ENCODE assay signal across 9 cellular contexts in genomic region chr16:58464916-58465731, GRCh38. TPM values are rescaled to one million over a fixed set of nuclear protein-coding genes. Genes with fewer than 3 reads are reported as not detected.
DNase-seq lines count a peak whose midpoint lies in the region; ATAC-seq, FAIRE-seq and TF ChIP-seq lines count a peak whose summit lies in the region.
"Had no signal": no experiment of that assay in that cellular context is flagged by ENCODE, and none has a peak within 500 bp of the region (broad histone marks: within the 10 kb centered on the region; RNA-seq: fewer than 3 reads in every experiment).

No MANE protein-coding gene starts in this region.

- H3K4me3 ChIP-seq in HepG2 (replicated peaks in 1 of 3; ENCODE audit: insufficient read depth in 1 of 3, low read depth in 2 of 3, low read length in 3 of 3) = peak overlapping the region in 2 of 3 experiments; percentile 44 to 64; a peak in 3 of 6 replicates
- no peak overlapping the region for H3K4me3 ChIP-seq in right lobe of liver
- peak overlapping the region; percentile 64 for H3K4me3 ChIP-seq in lung

- H3K27me3 ChIP-seq in HepG2 (ENCODE audit: control insufficient read depth in 1 of 2, insufficient read depth in 2 of 2, low read length in 2 of 2) (peaks cover 11 to 68% of the 10 kb centered on the region in 2 experiments), right lobe of liver (peaks cover 4 to 9% of the 10 kb centered on the region in 2 donors), lung (ENCODE audit: control insufficient read depth, insufficient read depth) (no peaks in the 10 kb centered on the region)

- no peak for DNase-seq in HepG2 (ENCODE audit: low spot score)
- no peak for DNase-seq in right lobe of liver
- no peak for DNase-seq in central memory CD8-positive, alpha-beta T cell (ENCODE audit: low spot score in 2 of 2)
- DNase-seq in lung (ENCODE audit: low spot score) = no peak
- DNase-seq in frontal cortex (ENCODE audit: low spot score in 2 of 2) = no peak
- DNase-seq in NAMALWA (ENCODE audit: low spot score) = no peak
- DNase-seq in NCI-H1105 treated with DMSO at 0.1 percent for 48 hours (lab: John Stamatoyannopoulos, UW) = no peak

- intact Hi-C loops in HepG2 (cut with micrococcal nuclease; ENCODE audit: unreplicated experiment) (no loop called here), right lobe of liver (cut with DNase I) (no loop called here)

- H3K4me1 Mint-ChIP-seq in central memory CD8-positive, alpha-beta T cell = peaks cover 10% of the 10 kb centered on the region

- H3K9me3 ChIP-seq in HepG2 (ENCODE audit: low read length) (no peaks in the 10 kb centered on the region), right lobe of liver (no peaks in the 10 kb centered on the region), lung (ENCODE audit: control insufficient read depth in 2 of 2, insufficient read depth in 1 of 2, low read length in 1 of 2) (peaks cover 0 to 2% of the 10 kb centered on the region in 2 donors)

- peaks cover 16% of the 10 kb centered on the region; the same call in 1 of the 2 replicates for H3K4me1 ChIP-seq in HepG2 (ENCODE audit: insufficient read depth, low read length)
- peaks cover 0 to 17% (median 0%) of the 10 kb centered on the region in 4 donors for H3K4me1 ChIP-seq in right lobe of liver
- peaks cover 0 to 7% of the 10 kb centered on the region in 2 donors for H3K4me1 ChIP-seq in lung (ENCODE audit: control insufficient read depth in 2 of 2, insufficient read depth in 2 of 2, low read length in 2 of 2)

- in situ Hi-C loops in HepG2 (cut with HindIII; ENCODE audit: extremely low pct_ligation_motif_present, low pct_unique_long_range_greater_than_20kb) = no loop called here

- TF ChIP-seq POLR2A in HepG2 (IDR thresholded peaks at IDR 0.05; ENCODE audit: insufficient read depth in 1 of 2, low read depth in 2 of 2, low read length in 2 of 2) (no peak), right lobe of liver (IDR thresholded peaks at IDR 0.05) (no peak)

- H3K9me3 Mint-ChIP-seq in central memory CD8-positive, alpha-beta T cell = no peaks in the 10 kb centered on the region

- no peak overlapping the region for H3K27ac Mint-ChIP-seq in central memory CD8-positive, alpha-beta T cell (ENCODE audit: low read depth)

- H3K79me2 ChIP-seq in HepG2 (ENCODE audit: insufficient read depth, low read length) = no peaks in the 10 kb centered on the region

- peak overlapping the region; percentile 47 for H3K4me3 Mint-ChIP-seq in central memory CD8-positive, alpha-beta T cell

- no peak for TF ChIP-seq RAD21 in HepG2 (CRISPR knock-in tag; IDR thresholded peaks at IDR 0.05)

- BruUV-seq in HepG2 (replicated peaks; lab: Mats Ljungman, UMichigan) = no TSS peak

- H3K27ac ChIP-seq in HepG2 (ENCODE audit: extremely low read length, insufficient read depth, low read length) (no peak overlapping the region), right lobe of liver (no peak overlapping the region), lung (ENCODE audit: low read depth in 1 of 2, low read length in 1 of 2) (peak overlapping the region; percentile 14 to 99)

- ATAC-seq in HepG2 = peak; percentile 65
- no peak for ATAC-seq in right lobe of liver
- ATAC-seq in central memory CD8-positive, alpha-beta T cell (replicated peaks; ENCODE audit: extremely low read depth, poor library complexity, severe bottlenecking) = no peak
- ATAC-seq in lung (ENCODE audit: insufficient read depth, low FRiP score) = no peak
- ATAC-seq in GM18870 (IDR thresholded peaks at IDR 0.05; ENCODE audit: unreplicated experiment) = no peak

- H3K36me3 ChIP-seq in HepG2 (replicated peaks in 1 of 2; ENCODE audit: control insufficient read depth in 1 of 2, insufficient read depth in 2 of 2, low read length in 2 of 2) (no peaks in the 10 kb centered on the region), right lobe of liver (no peaks in the 10 kb centered on the region), lung (ENCODE audit: control insufficient read depth in 2 of 2, insufficient read depth in 2 of 2, low read length in 2 of 2) (no peaks in the 10 kb centered on the region)

- H4K20me1 ChIP-seq in HepG2 (ENCODE audit: insufficient read depth, low read length) = peaks cover 3% of the 10 kb centered on the region; the same call in 1 of the 2 replicates

- TF ChIP-seq EP300 in HepG2 (IDR thresholded peaks at IDR 0.05; ENCODE audit: low read depth in 2 of 2, low read length in 2 of 2) (no peak), HepG2 (CRISPR knock-in tag; IDR thresholded peaks at IDR 0.05; ENCODE audit: borderline replicate concordance) (no peak)

- CTCF ChIA-PET in HepG2 (lab: Yijun Ruan, JAX; ENCODE audit: low intra/inter-chr PET ratio, low total read pairs) = no interaction called here

- peak overlapping the region; percentile 64 for H3K4me2 ChIP-seq in HepG2 (ENCODE audit: low read depth, low read length)

- H2AFZ ChIP-seq in HepG2 (ENCODE audit: low read length) = no peak overlapping the region

- FAIRE-seq in HepG2 (lab: Jason Lieb, UNC) (no peak), frontal cortex (lab: Jason Lieb, UNC) (no peak)
- FAIRE-seq: endometrium had no signal

- POLR2A ChIA-PET in HepG2 (lab: Yijun Ruan, JAX) = no interaction called here

- H3K36me3 Mint-ChIP-seq in central memory CD8-positive, alpha-beta T cell (ENCODE audit: insufficient read depth) = no peaks in the 10 kb centered on the region

- peaks cover 88% of the 10 kb centered on the region for H3K27me3 Mint-ChIP-seq in central memory CD8-positive, alpha-beta T cell

- no peak overlapping the region for H3K9ac ChIP-seq in HepG2 (ENCODE audit: insufficient read depth, low read depth, low read length)

- WGBS in HepG2 (ENCODE audit: low lambda C conversion rate) = 15% methylated on average over 24 of the region's 24 CpGs
- WGBS in right lobe of liver (ENCODE audit: insufficient coverage, low coverage, low lambda C conversion rate, missing lambda C conversion rate) = 18% methylated on average over 22 of the region's 24 CpGs
- 15 to 18% methylated on average over 24 of the region's 24 CpGs for WGBS in lung, 2 donors

- TF ChIP-seq CTCF in HepG2 (CRISPR knock-in tag; IDR thresholded peaks at IDR 0.05) (0 out of 2 replicates have a peak, but pooled peaks have one; percentile 4), right lobe of liver (IDR thresholded peaks at IDR 0.05) (no peak), lung (IDR thresholded peaks at IDR 0.05; ENCODE audit: control extremely low read depth, extremely low read depth) (no peak)

RNA-seq across cellular contexts. Expression of gene NDRG4, which starts 34.8 kb away (rescaled TPM):
- total RNA-seq in HepG2 (2016; rRNA removed; fragmentation: Illumina TruSeq; extraction: Trizol) = 1.6 and 1.7 TPM in 2 replicates
- 0.20 and 1.1 TPM in 2 replicates for total RNA-seq in HepG2 (2016; cell fraction: cytosol; rRNA removed; fragmentation: Illumina TruSeq; extraction: Trizol; ENCODE audit: low read depth)
- 1.5 and 2.0 TPM in 2 replicates for total RNA-seq in HepG2 (2016; cell fraction: insoluble cytoplasmic fraction; rRNA removed; fragmentation: Illumina TruSeq; extraction: Trizol)
- 1.7 and 1.8 TPM in 2 replicates for total RNA-seq in HepG2 (2016; cell fraction: membrane; rRNA removed; fragmentation: Illumina TruSeq; extraction: Trizol)
- total RNA-seq in HepG2 (2016; cell fraction: nucleus; rRNA removed; fragmentation: Illumina TruSeq; extraction: Trizol) = 1.6 and 2.2 TPM in 2 replicates
- 1.8 and 2.7 TPM in 2 replicates for polyA plus RNA-seq in HepG2 (2011; rRNA removed)
- 1.8 and 2.5 TPM in 2 replicates for polyA plus RNA-seq in HepG2 (2011; cell fraction: cytosol; rRNA removed)
- polyA plus RNA-seq in HepG2 (2011; cell fraction: nucleus; rRNA removed) = 17.0 and 17.7 TPM in 2 replicates
- 2.3 and 6.3 TPM in 2 replicates for polyA plus RNA-seq in HepG2 (2012)
- 0.41 and 0.49 TPM in 2 replicates for polyA plus RNA-seq in HepG2 (2016; cell fraction: cytosol; fragmentation: Illumina TruSeq; extraction: Trizol; ENCODE audit: low read depth)
- polyA plus RNA-seq in HepG2 (2016; cell fraction: insoluble cytoplasmic fraction; fragmentation: Illumina TruSeq; extraction: Trizol; ENCODE audit: low read depth) = 0.75 and 2.0 TPM in 2 replicates
- 0.87 and 0.90 TPM in 2 replicates for polyA plus RNA-seq in HepG2 (2016; cell fraction: membrane; fragmentation: Illumina TruSeq; extraction: Trizol; ENCODE audit: low read depth)
- 2.5 TPM in 2 replicates for polyA plus RNA-seq in HepG2 (2016; cell fraction: nucleus; fragmentation: Illumina TruSeq; extraction: Trizol; ENCODE audit: insufficient read depth, low read depth)
- polyA minus RNA-seq in HepG2 (2011; rRNA and poly(A)+ RNA removed; ENCODE audit: low replicate concordance) = 0.07 and 9.4 TPM in 2 replicates
- polyA minus RNA-seq in HepG2 (2011; cell fraction: cytosol; rRNA and poly(A)+ RNA removed) = 1.2 and 1.8 TPM in 2 replicates
- polyA minus RNA-seq in HepG2 (2011; cell fraction: nucleus; rRNA and poly(A)+ RNA removed) = 3.3 and 6.0 TPM in 2 replicates
- 1 to 10 TPM in 4 of 6 experiments, under 1 TPM in 2; 0.76 to 2.9 (median 2.1) TPM for total RNA-seq in right lobe of liver
- total RNA-seq in lung = 10 to 100 TPM; 10.7 to 18.7 TPM
- polyA plus RNA-seq in lung = 10 to 100 TPM in 1 of 2 donors, 1 to 10 TPM in 1; 5.3 to 17.8 TPM
- total RNA-seq in frontal cortex = 230 TPM

RNA-seq across cellular contexts. Expression of gene SETD6, which starts 50.2 kb away (rescaled TPM):
- total RNA-seq in HepG2 (2016; rRNA removed; fragmentation: Illumina TruSeq; extraction: Trizol) = 17.4 and 25.7 TPM in 2 replicates
- total RNA-seq in HepG2 (2016; cell fraction: cytosol; rRNA removed; fragmentation: Illumina TruSeq; extraction: Trizol; ENCODE audit: low read depth) = 4.8 and 5.1 TPM in 2 replicates
- total RNA-seq in HepG2 (2016; cell fraction: insoluble cytoplasmic fraction; rRNA removed; fragmentation: Illumina TruSeq; extraction: Trizol) = 17.1 and 29.4 TPM in 2 replicates
- 9.7 and 10.0 TPM in 2 replicates for total RNA-seq in HepG2 (2016; cell fraction: membrane; rRNA removed; fragmentation: Illumina TruSeq; extraction: Trizol)
- total RNA-seq in HepG2 (2016; cell fraction: nucleus; rRNA removed; fragmentation: Illumina TruSeq; extraction: Trizol) = 32.2 and 34.9 TPM in 2 replicates
- polyA plus RNA-seq in HepG2 (2011; rRNA removed) = 24.0 and 25.9 TPM in 2 replicates
- polyA plus RNA-seq in HepG2 (2011; cell fraction: cytosol; rRNA removed) = 13.1 and 16.9 TPM in 2 replicates
- 109 and 110 TPM in 2 replicates for polyA plus RNA-seq in HepG2 (2011; cell fraction: nucleus; rRNA removed)
- 25.0 and 25.7 TPM in 2 replicates for polyA plus RNA-seq in HepG2 (2012)
- 2.7 and 3.2 TPM in 2 replicates for polyA plus RNA-seq in HepG2 (2016; cell fraction: cytosol; fragmentation: Illumina TruSeq; extraction: Trizol; ENCODE audit: low read depth)
- polyA plus RNA-seq in HepG2 (2016; cell fraction: insoluble cytoplasmic fraction; fragmentation: Illumina TruSeq; extraction: Trizol; ENCODE audit: low read depth) = 13.8 and 15.8 TPM in 2 replicates
- polyA plus RNA-seq in HepG2 (2016; cell fraction: membrane; fragmentation: Illumina TruSeq; extraction: Trizol; ENCODE audit: low read depth) = 4.6 and 4.9 TPM in 2 replicates
- polyA plus RNA-seq in HepG2 (2016; cell fraction: nucleus; fragmentation: Illumina TruSeq; extraction: Trizol; ENCODE audit: insufficient read depth, low read depth) = 74.9 and 78.9 TPM in 2 replicates
- 26.6 and 40.3 TPM in 2 replicates for polyA minus RNA-seq in HepG2 (2011; rRNA and poly(A)+ RNA removed; ENCODE audit: low replicate concordance)
- polyA minus RNA-seq in HepG2 (2011; cell fraction: cytosol; rRNA and poly(A)+ RNA removed) = 11.5 and 12.7 TPM in 2 replicates
- polyA minus RNA-seq in HepG2 (2011; cell fraction: nucleus; rRNA and poly(A)+ RNA removed) = 48.7 and 56.2 TPM in 2 replicates
- total RNA-seq in right lobe of liver = 10 to 100 TPM in 3 of 6 experiments, 1 to 10 TPM in 3; 6.8 to 14.5 (median 10.2) TPM
- 10 to 100 TPM; 16.5 to 21.5 TPM for total RNA-seq in lung
- 10 to 100 TPM; 10.6 to 14.8 TPM for polyA plus RNA-seq in lung
- 15.9 TPM for total RNA-seq in frontal cortex

Comparison
In these comparisons a context has a peak if more than half of its experiments do, and no peak if none do; other contexts are left out.
1. H3K4me3 ChIP-seq: peak in HepG2 (2 of 3) and lung (single experiment); none in right lobe of liver (0 of 3).
2. H3K27ac ChIP-seq: peak in lung (2 of 2); none in HepG2 (single experiment) and right lobe of liver (0 of 3).
3. RNA of gene NDRG4, which starts 34.8 kb away (total RNA-seq): 230 TPM in frontal cortex (single experiment); 10.7 to 18.7 TPM in lung, 0.76 to 2.9 TPM in right lobe of liver and 0.20 to 2.2 TPM in HepG2; every median in the first group is over 10 times any median in the second.